In genomic region chr5:117701067-117701466, GRCh38 we compare ENCODE assay signal across 23 cellular contexts.
"Had no signal": no experiment of that assay in that cellular context is flagged by ENCODE, and none has a peak within 500 bp of the region (broad histone marks: within the 10 kb centered on the region; RNA-seq: fewer than 3 reads in every experiment).

No MANE protein-coding gene starts in this region.

- H3K27ac Mint-ChIP-seq: activated naive CD8-positive, alpha-beta T cell treated with anti-CD3 and anti-CD28 coated beads for 36 hours; mesothelial cell of epicardium; naive thymus-derived CD8-positive, alpha-beta T cell; stimulated activated naive CD8-positive, alpha-beta T cell treated with anti-CD3 and anti-CD28 coated beads, Interleukin-15, Interleukin-2, amounts not matched to agents 100 ng/mL and 50 ng/mL, for 24 hours; WTC11 had no signal

- H3K27me3 Mint-ChIP-seq: activated naive CD8-positive, alpha-beta T cell treated with anti-CD3 and anti-CD28 coated beads for 36 hours; naive thymus-derived CD8-positive, alpha-beta T cell; stimulated activated naive CD8-positive, alpha-beta T cell treated with anti-CD3 and anti-CD28 coated beads, Interleukin-15, Interleukin-2, amounts not matched to agents 100 ng/mL and 50 ng/mL, for 24 hours had no signal

- H3K4me1 ChIP-seq: left lung, pancreas, psoas muscle, right atrium auricular region, thyroid gland, upper lobe of right lung had no signal

- H2AFZ ChIP-seq: hepatocyte had no signal

- H3K36me3 Mint-ChIP-seq: activated naive CD8-positive, alpha-beta T cell treated with anti-CD3 and anti-CD28 coated beads for 36 hours; mesothelial cell of epicardium; naive thymus-derived CD8-positive, alpha-beta T cell; WTC11 had no signal

- H3K36me3 ChIP-seq: left lung, neutrophil, pancreas, right atrium auricular region, thyroid gland, upper lobe of right lung had no signal

- H3K27me3 ChIP-seq: hepatocyte, left lung, neutrophil, pancreas, right atrium auricular region, thyroid gland, upper lobe of right lung had no signal

- H3K4me3 Mint-ChIP-seq: activated naive CD8-positive, alpha-beta T cell treated with anti-CD3 and anti-CD28 coated beads for 36 hours; mesothelial cell of epicardium; naive thymus-derived CD8-positive, alpha-beta T cell; stimulated activated naive CD8-positive, alpha-beta T cell treated with anti-CD3 and anti-CD28 coated beads, Interleukin-15, Interleukin-2, amounts not matched to agents 100 ng/mL and 50 ng/mL, for 24 hours; WTC11 had no signal

- H3K4me1 Mint-ChIP-seq: activated naive CD8-positive, alpha-beta T cell treated with anti-CD3 and anti-CD28 coated beads for 36 hours; naive thymus-derived CD8-positive, alpha-beta T cell; WTC11 had no signal

- H3K4me2 ChIP-seq: hepatocyte had no signal

- ATAC-seq: left lung; naive thymus-derived CD8-positive, alpha-beta T cell; pancreas; upper lobe of right lung; WTC11 had no signal

- H3K9me3 Mint-ChIP-seq: stimulated activated naive CD8-positive, alpha-beta T cell treated with anti-CD3 and anti-CD28 coated beads, Interleukin-15, Interleukin-2, amounts not matched to agents 100 ng/mL and 50 ng/mL, for 24 hours; WTC11 had no signal

- H3K27ac ChIP-seq: hepatocyte, left lung, neutrophil, pancreas, psoas muscle, right atrium auricular region, thyroid gland, upper lobe of right lung had no signal

- H3K9me3 ChIP-seq: left lung, neutrophil, pancreas, psoas muscle, right atrium auricular region, thyroid gland, upper lobe of right lung had no signal

- DNase-seq: activated CD4-positive, alpha-beta T cell treated with anti-CD3 and anti-CD28 coated beads, Interleukin-2, amount 50 U/mL, for 4 hours; activated naive CD4-positive, alpha-beta T cell treated with Interleukin-2 at 50 U/mL for 16 hours; activated naive CD8-positive, alpha-beta T cell treated with anti-CD3 and anti-CD28 coated beads for 36 hours; activated T-cell treated with anti-CD3 and anti-CD28 coated beads, Interleukin-2, amount 50 U/mL, for 48 hours; glutamatergic neuron; kidney glomerular epithelial cell; left lung; naive thymus-derived CD8-positive, alpha-beta T cell; pancreas; psoas muscle; stimulated activated CD4-positive, alpha-beta T cell treated with anti-CD3 and anti-CD28 coated beads, Interleukin-12 subunit alpha, Interleukin-12 subunit beta, amount 100 ng/mL, for 4 hours; stimulated activated CD4-positive, alpha-beta T cell treated with anti-CD3 and anti-CD28 coated beads, Interleukin-4, amount 100 ng/mL, for 4 hours; substantia nigra; T-helper 9 cell; thyroid gland; upper lobe of right lung had no signal

- H3K4me3 ChIP-seq: hepatocyte, left lung, lung, pancreas, psoas muscle, right atrium auricular region, thyroid gland, upper lobe of right lung had no signal
